21 cellular contexts compared by ENCODE assay signal in genomic region chr7:29593458-29593857, GRCh38. TPM values are rescaled to one million over a fixed set of nuclear protein-coding genes. Genes with fewer than 3 reads are reported as not detected.
A peak's percentile ranks its signal among the peaks of the same experiment; 100 is the strongest.
DNase-seq lines count a peak whose midpoint lies in the region; ATAC-seq, FAIRE-seq and TF ChIP-seq lines count a peak whose summit lies in the region.
"Had no signal": no experiment of that assay in that cellular context is flagged by ENCODE, and none has a peak within 500 bp of the region (broad histone marks: within the 10 kb centered on the region; RNA-seq: fewer than 3 reads in every experiment).

No MANE protein-coding gene starts in this region.

- intact Hi-C loops in PC-9 (cut with micrococcal nuclease; ENCODE audit: unreplicated experiment), result loop anchor here (2.0 kb wide), 1 partner anchor 15 kb away; no protein-coding TSS in a partner anchor

- H3K79me2 ChIP-seq in GM23248 (ENCODE audit: insufficient read depth) (no peaks in the 10 kb centered on the region), PC-9 (ENCODE audit: low read depth) (no peaks in the 10 kb centered on the region)

- no peak overlapping the region for H3K4me3 ChIP-seq in GM23248
- H3K4me3 ChIP-seq in PC-9, result peak overlapping the region; percentile 12; the same call in 1 of the 2 replicates
- no peak overlapping the region for H3K4me3 ChIP-seq in small intestine (ENCODE audit: low read depth in 1 of 2, low read length in 2 of 2)
- H3K4me3 ChIP-seq: HAP-1 had no signal

- H3K4me2 ChIP-seq in GM23248 (ENCODE audit: unreplicated experiment) (no peak overlapping the region), PC-9 (peak overlapping the region; percentile 29)

- H3K36me3 ChIP-seq in GM23248 (ENCODE audit: low read depth) (no peaks in the 10 kb centered on the region), PC-9 (ENCODE audit: low read depth) (no peaks in the 10 kb centered on the region), small intestine (ENCODE audit: control insufficient read depth in 2 of 2, insufficient read depth in 2 of 2, low read length in 2 of 2) (no peaks in the 10 kb centered on the region)
- H3K36me3 ChIP-seq: BE2C, HAP-1 had no signal

- H2AFZ ChIP-seq in GM23248 (peak overlapping the region; percentile 11; the same call in 1 of the 2 replicates), PC-9 (no peak overlapping the region)

- BruUV-seq in PC-9 (replicated peaks; lab: Mats Ljungman, UMichigan), result no TSS peak

- no peaks in the 10 kb centered on the region for H3K9me3 ChIP-seq in GM23248 (ENCODE audit: low read depth)
- H3K9me3 ChIP-seq in PC-9 (ENCODE audit: insufficient read depth, low read depth), result peaks cover 24% of the 10 kb centered on the region
- no peaks in the 10 kb centered on the region for H3K9me3 ChIP-seq in small intestine (ENCODE audit: control insufficient read depth, low read depth)
- H3K9me3 ChIP-seq: BE2C, HAP-1 had no signal

- peak; percentile 60 for ATAC-seq in foreskin keratinocyte

- H3K4me1 ChIP-seq in GM23248 (ENCODE audit: insufficient read depth) (peaks cover 24% of the 10 kb centered on the region), PC-9 (replicated peaks; ENCODE audit: insufficient read depth) (peaks cover 21% of the 10 kb centered on the region), foreskin keratinocyte (no peaks in the 10 kb centered on the region), small intestine (ENCODE audit: control insufficient read depth in 2 of 2, insufficient read depth in 1 of 2, low read depth in 1 of 2, low read length in 1 of 2) (peaks cover 0 to 5% of the 10 kb centered on the region in 2 donors)
- H3K4me1 ChIP-seq: BE2C, HAP-1 had no signal

- in situ Hi-C loops in GM23248 (cut with MboI), result no loop called here

- TF ChIP-seq CTCF in PC-9 (conservative IDR thresholded peaks at IDR 0.05) (no peak), foreskin keratinocyte (conservative IDR thresholded peaks at IDR 0.05) (no peak)

- POLR2A ChIA-PET in PC-9 (lab: Charles Lee; ENCODE audit: unreplicated experiment), result interaction anchor here (0.6 to 0.7 kb wide), 8 partner anchors 15 to 549 kb away, joined by 3 to 8 read pairs (median 4); no protein-coding TSS in a partner anchor

- CTCF ChIA-PET in PC-9 (lab: Charles Lee), result no interaction called here

- peak; percentile 95 for FAIRE-seq in small intestine (lab: Jason Lieb, UNC)
- FAIRE-seq: D721Med had no signal

- H3K27me3 ChIP-seq in GM23248 (replicated peaks; ENCODE audit: insufficient read depth) (no peaks in the 10 kb centered on the region), PC-9 (ENCODE audit: insufficient read depth, low read depth) (no peaks in the 10 kb centered on the region), foreskin keratinocyte (no peaks in the 10 kb centered on the region), small intestine (ENCODE audit: control insufficient read depth in 2 of 2, insufficient read depth in 2 of 2, low read length in 2 of 2) (no peaks in the 10 kb centered on the region)
- H3K27me3 ChIP-seq: BE2C had no signal

- no peaks in the 10 kb centered on the region for H3K9me2 ChIP-seq in GM23248 (ENCODE audit: insufficient read depth)
- H3K9me2 ChIP-seq in PC-9 (ENCODE audit: insufficient read depth), result no peaks in the 10 kb centered on the region

- H4K20me1 ChIP-seq in GM23248 (ENCODE audit: insufficient read depth) (no peaks in the 10 kb centered on the region), PC-9 (ENCODE audit: insufficient read depth) (no peaks in the 10 kb centered on the region)

- DNase-seq in GM23248 (no peak), PC-9 (peak in 1 of 2 experiments; percentile 93), foreskin keratinocyte (peak in 1 of 2 donors; percentile 67), small intestine (peak; percentile 84), NCI-H2029 treated with DMSO at 0.1 percent for 48 hours (lab: John Stamatoyannopoulos, UW) (no peak), SHP77 (lab: John Stamatoyannopoulos, UW) (no peak), T-helper 9 cell (no peak)
- DNase-seq: BE2C, DMS53, KG1, NCI-H1092 treated with DMSO at 0.1 percent for 48 hours, NCI-H1436 treated with DMSO at 0.1 percent for 48 hours, NCI-H2029, NCI-H2171, NCI-H446, NCI-H526, OCI-M1, RPMI8226, T-helper 1 cell had no signal

- H3K27ac ChIP-seq in GM23248 (no peak overlapping the region), PC-9 (peak overlapping the region; percentile 74), foreskin keratinocyte (no peak overlapping the region), small intestine (ENCODE audit: low read depth in 1 of 2, low read length in 1 of 2) (no peak overlapping the region)

- H3F3A ChIP-seq in GM23248 (ENCODE audit: insufficient read depth) (peaks cover 27% of the 10 kb centered on the region), PC-9 (ENCODE audit: insufficient read depth, low read depth) (peaks cover 17% of the 10 kb centered on the region)

- H3K9ac ChIP-seq in GM23248, result no peak overlapping the region

RNA-seq across cellular contexts. Expression of gene PRR15, which starts 29.8 kb away (rescaled TPM):
- 6.1 and 11.5 TPM in 2 replicates for total RNA-seq in GM23248 (2014; rRNA removed; shearing (Covaris generic))
- 9.2 and 11.5 TPM in 2 replicates for polyA plus RNA-seq in GM23248 (2016; fragmentation: Nextera tagmentation; extraction: Ambion mirVana)
- 64.9 and 71.6 TPM in 2 replicates for total RNA-seq in PC-9 (2021)
- 5.0 and 5.7 TPM in 2 replicates for total RNA-seq in foreskin keratinocyte
- polyA plus RNA-seq in foreskin keratinocyte, result 5.4 TPM in 2 replicates
- polyA plus RNA-seq in small intestine, result 100 to 1,000 TPM in 2 of 3 donors, 10 to 100 TPM in 1; 58.9 to 179 (median 155) TPM
